ENCODE assay signal across 14 cellular contexts in the genomic region with DNA sequence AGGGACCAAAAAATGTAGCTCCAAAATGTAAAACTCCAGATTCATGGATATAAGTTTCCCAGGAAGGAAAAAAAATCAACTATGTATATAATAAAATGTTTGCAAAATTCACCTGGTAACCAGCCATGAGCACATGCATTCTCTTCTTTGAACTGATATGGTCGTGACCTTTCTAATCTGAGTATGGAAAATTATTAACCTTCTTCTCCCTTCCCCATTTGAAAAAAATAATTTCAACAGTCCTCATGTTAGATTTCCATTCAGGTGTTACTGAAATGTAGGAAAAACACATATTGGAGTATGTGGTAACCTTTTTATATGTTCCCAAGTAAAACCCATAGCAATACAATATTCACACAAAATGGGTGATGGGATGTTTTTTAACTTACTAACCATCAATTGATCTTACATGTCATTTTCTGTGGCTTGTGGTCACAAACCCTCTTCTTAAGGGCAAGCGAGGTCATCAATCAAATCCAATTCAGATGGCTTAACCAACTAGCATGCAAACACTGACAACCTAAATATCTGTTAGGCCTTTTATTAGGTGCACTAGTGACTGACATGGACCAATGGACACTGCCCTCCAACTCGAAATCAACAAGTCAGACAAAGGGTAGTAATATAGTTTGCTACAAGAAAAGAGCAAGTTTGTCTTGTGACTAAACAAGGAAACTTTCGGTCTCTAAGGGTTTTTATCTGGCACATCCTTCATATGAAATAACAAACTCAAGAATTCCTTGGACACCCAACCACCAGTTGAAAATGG.
A peak's percentile ranks its signal among the peaks of the same experiment; 100 is the strongest.
DNase-seq lines count a peak whose midpoint lies in the region; ATAC-seq and TF ChIP-seq lines count a peak whose summit lies in the region.
"Had no signal": no experiment of that assay in that cellular context is flagged by ENCODE, and none has a peak within 500 bp of the region (broad histone marks: within the 10 kb centered on the region; RNA-seq: fewer than 3 reads in every experiment).

No MANE protein-coding gene starts in this region.

- no peak overlapping the region for H3K4me3 Mint-ChIP-seq in T-helper 17 cell
- H3K4me3 Mint-ChIP-seq: central memory CD8-positive, alpha-beta T cell had no signal

- peaks cover 3% of the 10 kb centered on the region for H3K36me3 Mint-ChIP-seq in T-helper 17 cell (ENCODE audit: low read depth)

- no peak for TF ChIP-seq CTCF in AG10803 (conservative IDR thresholded peaks at IDR 0.05; ENCODE audit: low read length)

- H3K27ac Mint-ChIP-seq in T-helper 17 cell = peak overlapping the region; percentile 67

- H3K9me3 ChIP-seq in T-helper 17 cell (ENCODE audit: control insufficient read depth, low read length, poor library complexity, severe bottlenecking) = no peaks in the 10 kb centered on the region
- H3K9me3 ChIP-seq: gastrocnemius medialis had no signal

- peak; percentile 37 for ATAC-seq in GM18508 (IDR thresholded peaks at IDR 0.05; ENCODE audit: insufficient read depth, unreplicated experiment)
- no peak for ATAC-seq in T-helper 17 cell
- ATAC-seq in HG03045 (IDR thresholded peaks at IDR 0.05; ENCODE audit: unreplicated experiment) = no peak
- ATAC-seq: gastrocnemius medialis, HCT116, sciatic nerve had no signal

- DNase-seq in AG10803 (ENCODE audit: low read depth) (peak; percentile 59), T-helper 17 cell (no peak), hepatic stellate cell (ENCODE audit: low spot score) (peak; percentile 16), DMS79 (lab: John Stamatoyannopoulos, UW) (no peak), GOT3 (lab: John Stamatoyannopoulos, UW) (no peak), anterior cingulate cortex (lab: John Stamatoyannopoulos, UW) (no peak)
- DNase-seq: activated CD4-positive, alpha-beta T cell treated with anti-CD3 and anti-CD28 coated beads for 4 hours; gastrocnemius medialis; NCI-H1417 had no signal

- no peak overlapping the region for H3K4me3 ChIP-seq in AG10803 (ENCODE audit: low read length)
- H3K4me3 ChIP-seq: gastrocnemius medialis had no signal

- no peaks in the 10 kb centered on the region for H3K27me3 Mint-ChIP-seq in T-helper 17 cell
- H3K27me3 Mint-ChIP-seq: central memory CD8-positive, alpha-beta T cell had no signal

- peaks cover 45% of the 10 kb centered on the region for H3K4me1 Mint-ChIP-seq in T-helper 17 cell

Comparison
In these comparisons a context has a peak if more than half of its experiments do, and no peak if none do; other contexts are left out.
1. DNase-seq: peak in AG10803 (single experiment) and hepatic stellate cell (single experiment); none in T-helper 17 cell (0 of 3), DMS79 (single experiment), GOT3 (single experiment) and anterior cingulate cortex (0 of 58).